1 cellular context compared by ENCODE assay signal in the genomic region with DNA sequence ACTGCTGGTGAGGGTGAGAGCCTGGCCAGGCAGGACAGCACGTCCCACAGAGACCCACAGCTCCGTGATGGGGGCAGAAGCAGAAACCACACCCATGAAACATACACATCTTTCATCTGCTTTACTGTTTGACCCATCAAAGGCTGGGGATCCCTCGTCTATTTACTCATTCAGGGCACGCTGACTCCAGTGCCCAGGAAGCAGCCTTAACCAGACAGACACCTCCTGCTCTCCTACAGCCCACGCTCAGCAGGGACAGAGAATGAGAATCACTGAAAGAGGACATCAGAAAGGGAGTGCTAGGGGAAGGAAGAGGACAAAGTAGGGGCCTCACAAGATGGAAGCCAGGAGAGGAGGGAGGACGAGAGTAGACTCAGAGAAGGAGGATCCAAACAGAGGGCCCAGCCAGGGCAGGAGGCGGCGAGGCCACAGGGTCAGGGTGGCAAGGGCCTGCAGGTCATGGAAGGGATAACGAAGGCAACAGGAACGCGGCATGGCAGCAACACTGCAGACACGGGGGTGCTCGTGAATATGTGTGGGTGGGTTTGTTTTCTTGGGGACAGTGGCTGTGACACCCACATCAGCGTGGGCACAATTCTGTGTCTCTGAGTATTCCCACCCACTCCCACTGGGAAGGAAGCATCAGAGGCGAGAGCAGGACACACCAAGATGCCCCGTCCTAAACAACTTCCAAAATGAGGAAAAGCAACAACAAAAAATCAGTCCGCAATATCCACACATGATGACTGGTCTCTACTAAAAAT.
TF ChIP-seq lines count a peak whose summit lies in the region.

No MANE protein-coding gene starts in this region.

TF ChIP-seq in K562, 482 proteins besides CTCF, POLR2A, EP300 and RAD21:
- peak; percentile 35; the same call in 1 of the 2 replicates for TF ChIP-seq POLR2G (IDR thresholded peaks at IDR 0.05; ENCODE audit: low read depth, low read length)
- TF ChIP-seq TSC22D4 (tag; IDR thresholded peaks at IDR 0.05): no peak
- TF ChIP-seq DPF2 (IDR thresholded peaks at IDR 0.05): no peak
- TF ChIP-seq ZC3H11A (IDR thresholded peaks at IDR 0.05; ENCODE audit: low read depth, low read length): no peak
- TF ChIP-seq, protein P1, sequence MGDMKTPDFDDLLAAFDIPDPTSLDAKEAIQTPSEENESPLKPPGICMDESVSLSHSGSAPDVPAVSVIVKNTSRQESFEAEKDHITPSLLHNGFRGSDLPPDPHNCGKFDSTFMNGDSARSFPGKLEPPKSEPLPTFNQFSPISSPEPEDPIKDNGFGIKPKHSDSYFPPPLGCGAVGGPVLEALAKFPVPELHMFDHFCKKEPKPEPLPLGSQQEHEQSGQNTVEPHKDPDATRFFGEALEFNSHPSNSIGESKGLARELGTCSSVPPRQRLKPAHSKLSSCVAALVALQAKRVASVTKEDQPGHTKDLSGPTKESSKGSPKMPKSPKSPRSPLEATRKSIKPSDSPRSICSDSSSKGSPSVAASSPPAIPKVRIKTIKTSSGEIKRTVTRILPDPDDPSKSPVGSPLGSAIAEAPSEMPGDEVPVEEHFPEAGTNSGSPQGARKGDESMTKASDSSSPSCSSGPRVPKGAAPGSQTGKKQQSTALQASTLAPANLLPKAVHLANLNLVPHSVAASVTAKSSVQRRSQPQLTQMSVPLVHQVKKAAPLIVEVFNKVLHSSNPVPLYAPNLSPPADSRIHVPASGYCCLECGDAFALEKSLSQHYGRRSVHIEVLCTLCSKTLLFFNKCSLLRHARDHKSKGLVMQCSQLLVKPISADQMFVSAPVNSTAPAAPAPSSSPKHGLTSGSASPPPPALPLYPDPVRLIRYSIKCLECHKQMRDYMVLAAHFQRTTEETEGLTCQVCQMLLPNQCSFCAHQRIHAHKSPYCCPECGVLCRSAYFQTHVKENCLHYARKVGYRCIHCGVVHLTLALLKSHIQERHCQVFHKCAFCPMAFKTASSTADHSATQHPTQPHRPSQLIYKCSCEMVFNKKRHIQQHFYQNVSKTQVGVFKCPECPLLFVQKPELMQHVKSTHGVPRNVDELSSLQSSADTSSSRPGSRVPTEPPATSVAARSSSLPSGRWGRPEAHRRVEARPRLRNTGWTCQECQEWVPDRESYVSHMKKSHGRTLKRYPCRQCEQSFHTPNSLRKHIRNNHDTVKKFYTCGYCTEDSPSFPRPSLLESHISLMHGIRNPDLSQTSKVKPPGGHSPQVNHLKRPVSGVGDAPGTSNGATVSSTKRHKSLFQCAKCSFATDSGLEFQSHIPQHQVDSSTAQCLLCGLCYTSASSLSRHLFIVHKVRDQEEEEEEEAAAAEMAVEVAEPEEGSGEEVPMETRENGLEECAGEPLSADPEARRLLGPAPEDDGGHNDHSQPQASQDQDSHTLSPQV (IDR thresholded peaks at IDR 0.05): no peak
- TF ChIP-seq HNRNPUL1 (IDR thresholded peaks at IDR 0.05; ENCODE audit: low read length): no peak
- TF ChIP-seq ZFX (CRISPR knock-in tag; IDR thresholded peaks at IDR 0.05): no peak
- no peak for TF ChIP-seq ZBTB7A (IDR thresholded peaks at IDR 0.05; ENCODE audit: borderline replicate concordance, control insufficient read depth, low read depth, low read length)
- no peak for TF ChIP-seq ZEB2 (IDR thresholded peaks at IDR 0.05)
